ENCODE assay signal across 8 cellular contexts in genomic region chr5:71533614-71534013, GRCh38. TPM values are rescaled to one million over a fixed set of nuclear protein-coding genes. Genes with fewer than 3 reads are reported as not detected.
DNase-seq lines count a peak whose midpoint lies in the region; ATAC-seq and TF ChIP-seq lines count a peak whose summit lies in the region.

No MANE protein-coding gene starts in this region.

- no peak overlapping the region for H3K4me3 ChIP-seq in SK-N-SH (ENCODE audit: low read depth in 2 of 2, low read length in 1 of 2)

- DNase-seq in ACHN = peak; percentile 33
- DNase-seq in SK-N-SH = no peak
- peak; percentile 43 for DNase-seq in glomerular visceral epithelial cell (ENCODE audit: extremely low spot score)
- no peak for DNase-seq in NCI-H510A (lab: John Stamatoyannopoulos, UW)
- no peak for DNase-seq in HEK293T (ENCODE audit: extremely low spot score)

- peaks cover 22 to 44% of the 10 kb centered on the region in 2 experiments for H3K36me3 ChIP-seq in SK-N-SH (replicated peaks in 1 of 2; ENCODE audit: control insufficient read depth in 1 of 2, insufficient read depth in 2 of 2, low read length in 1 of 2)

- TF ChIP-seq EP300 in SK-N-SH (IDR thresholded peaks at IDR 0.05; ENCODE audit: borderline replicate concordance in 1 of 2, low read depth in 1 of 2, low read length in 1 of 2) = no peak

- H3K27me3 ChIP-seq in SK-N-SH (ENCODE audit: insufficient read depth) = no peaks in the 10 kb centered on the region

- no peak overlapping the region for H3K4me2 ChIP-seq in SK-N-SH

- H3F3A ChIP-seq in SK-N-SH (replicated peaks; ENCODE audit: insufficient read depth) = peaks cover 10% of the 10 kb centered on the region

- H3K4me1 ChIP-seq in SK-N-SH (ENCODE audit: control insufficient read depth in 1 of 2, insufficient read depth in 2 of 2, low read depth in 1 of 2, low read length in 1 of 2) = no peaks in the 10 kb centered on the region; a peak in 1 of 4 replicates

- CTCF ChIA-PET in SK-N-SH (lab: Yijun Ruan, JAX) (no interaction called here), HEK293T (lab: Yijun Ruan, JAX) (interaction anchor here (0.7 kb wide), 1 partner anchor 58 kb away, joined by 4 read pairs; no protein-coding TSS in a partner anchor)

- in situ Hi-C loops in ACHN (cut with HindIII; ENCODE audit: low pct_ligation_motif_present, low pct_unique_long_range_greater_than_20kb, low sequenced_read_pairs) = no loop called here

- WGBS in SK-N-SH (ENCODE audit: low lambda C conversion rate) = 100% methylated on average over 1 of the region's 1 CpG

- no peak for TF ChIP-seq RAD21 in SK-N-SH (IDR thresholded peaks at IDR 0.05; ENCODE audit: low read length)

- H4K20me1 ChIP-seq in SK-N-SH (ENCODE audit: insufficient read depth) = no peaks in the 10 kb centered on the region

- H3K9ac ChIP-seq in SK-N-SH = no peak overlapping the region

- H3K9me3 ChIP-seq in SK-N-SH = no peaks in the 10 kb centered on the region

- POLR2A ChIA-PET in SK-N-SH (lab: Yijun Ruan, JAX) = no interaction called here
- POLR2A ChIA-PET in HEK293T (lab: Yijun Ruan, JAX) = no interaction called here

- no peak overlapping the region for H2AFZ ChIP-seq in SK-N-SH (ENCODE audit: low read depth)

- TF ChIP-seq CTCF in SK-N-SH (IDR thresholded peaks at IDR 0.05) = no peak

- ATAC-seq in GM18861 (IDR thresholded peaks at IDR 0.05; ENCODE audit: unreplicated experiment) = peak; percentile 48
- ATAC-seq in HG03095 (IDR thresholded peaks at IDR 0.05; ENCODE audit: unreplicated experiment) = no peak
- no peak for ATAC-seq in HG02610 (IDR thresholded peaks at IDR 0.05; ENCODE audit: unreplicated experiment)

- no peak overlapping the region; a peak in 1 of 4 replicates for H3K27ac ChIP-seq in SK-N-SH (ENCODE audit: low read depth in 2 of 2, low read length in 1 of 2)

- H3K9me2 ChIP-seq in SK-N-SH = no peaks in the 10 kb centered on the region

- peaks cover 5% of the 10 kb centered on the region; the same call in 1 of the 2 replicates for H3K79me2 ChIP-seq in SK-N-SH (ENCODE audit: insufficient read depth)

TF ChIP-seq in SK-N-SH, 30 proteins besides CTCF, POLR2A, EP300 and RAD21:
- no peak for TF ChIP-seq RXRA (IDR thresholded peaks at IDR 0.05; ENCODE audit: borderline replicate concordance, low read depth)
- peak; percentile 97 for TF ChIP-seq RFX5 (IDR thresholded peaks at IDR 0.05; ENCODE audit: low read length)

TF ChIP-seq in HEK293T, 16 proteins besides CTCF, POLR2A, EP300 and RAD21:
- TF ChIP-seq FOXK2 (IDR thresholded peaks at IDR 0.05) = no peak
- no peak for TF ChIP-seq ELF4 (IDR thresholded peaks at IDR 0.05)
- no peak for TF ChIP-seq NFRKB (IDR thresholded peaks at IDR 0.05)
- no peak for TF ChIP-seq L3MBTL2 (conservative IDR thresholded peaks at IDR 0.05)
- TF ChIP-seq FOXA1 (IDR thresholded peaks at IDR 0.05) = no peak
- TF ChIP-seq ARNT (IDR thresholded peaks at IDR 0.05) = no peak
- no peak for TF ChIP-seq PKNOX1 (IDR thresholded peaks at IDR 0.05)
- TF ChIP-seq HDGF (IDR thresholded peaks at IDR 0.05; ENCODE audit: borderline replicate concordance) = no peak
- TF ChIP-seq SUZ12 (IDR thresholded peaks at IDR 0.05) = no peak
- TF ChIP-seq ZNF384 (IDR thresholded peaks at IDR 0.05) = no peak
- TF ChIP-seq BHLHE40 (IDR thresholded peaks at IDR 0.05; ENCODE audit: borderline replicate concordance) = no peak
- no peak for TF ChIP-seq CTBP1 (IDR thresholded peaks at IDR 0.05; ENCODE audit: borderline replicate concordance)

RNA-seq across cellular contexts. Expression of gene MCCC2, which starts 53.5 kb away (rescaled TPM):
- polyA plus RNA-seq in SK-N-SH (2012; rRNA removed) = 33.6 and 40.4 TPM in 2 replicates
- polyA plus RNA-seq in SK-N-SH (2012; cell fraction: cytosol; rRNA removed) = 42.9 and 44.3 TPM in 2 replicates
- polyA plus RNA-seq in SK-N-SH (2012; cell fraction: nucleus; rRNA removed) = 17.2 and 37.9 TPM in 2 replicates

Comparison
In these comparisons a context has a peak if more than half of its experiments do, and no peak if none do; other contexts are left out.
1. DNase-seq: peak in ACHN (single experiment) and glomerular visceral epithelial cell (single experiment); none in SK-N-SH (single experiment), NCI-H510A (single experiment) and HEK293T (single experiment).